8 cellular contexts compared by ENCODE assay signal in genomic region chr2:84971799-84972790, GRCh38. TPM values are rescaled to one million over a fixed set of nuclear protein-coding genes. Genes with fewer than 3 reads are reported as not detected.
DNase-seq lines count a peak whose midpoint lies in the region; ATAC-seq and TF ChIP-seq lines count a peak whose summit lies in the region.

No MANE protein-coding gene starts in this region.

- H3K4me1 ChIP-seq in left lung, result peaks cover 6 to 69% of the 10 kb centered on the region in 2 donors

- H3K9me3 Mint-ChIP-seq in central memory CD8-positive, alpha-beta T cell, result no peaks in the 10 kb centered on the region

- H3K27ac Mint-ChIP-seq in central memory CD8-positive, alpha-beta T cell (ENCODE audit: low read depth), result peak overlapping the region; percentile 97

- DNase-seq in DMS79 treated with DMSO at 0.1 percent for 48 hours (lab: John Stamatoyannopoulos, UW), result peak; percentile 49
- peak; percentile 58 for DNase-seq in KBM-7
- peak; percentile 71 for DNase-seq in activated CD4-positive, CD25-positive, alpha-beta regulatory T cell treated with anti-CD3 and anti-CD28 coated beads, Interleukin-2, amount 50 U/mL, for 72 hours
- peak; percentile 54 to 67 for DNase-seq in central memory CD8-positive, alpha-beta T cell (ENCODE audit: low spot score in 2 of 2)
- DNase-seq in left lung, result peak; percentile 61 to 93
- DNase-seq in stimulated activated CD4-positive, alpha-beta T cell treated with anti-CD3 and anti-CD28 coated beads, Interleukin-4, amount 100 ng/mL, for 24 hours, result peak; percentile 65
- no peak for DNase-seq in NCI-H510A (lab: John Stamatoyannopoulos, UW)

- peaks cover 55% of the 10 kb centered on the region for H3K4me1 Mint-ChIP-seq in central memory CD8-positive, alpha-beta T cell

- H3K27ac ChIP-seq in left lung, result peak overlapping the region; percentile 96 to 98

- no peaks in the 10 kb centered on the region for H3K36me3 ChIP-seq in left lung

- in situ Hi-C loops in KBM-7 (cut with MboI; ENCODE audit: low pct_unique_long_range_greater_than_20kb, low sequenced_read_pairs), result no loop called here

- TF ChIP-seq CTCF in left lung (IDR thresholded peaks at IDR 0.05), result no peak

- peaks cover 29% of the 10 kb centered on the region for H3K36me3 Mint-ChIP-seq in central memory CD8-positive, alpha-beta T cell (ENCODE audit: insufficient read depth)

- peak overlapping the region; percentile 69 to 85 for H3K4me3 ChIP-seq in left lung

- H3K27me3 ChIP-seq in left lung, result no peaks in the 10 kb centered on the region

- peak overlapping the region; percentile 100 for H3K4me3 Mint-ChIP-seq in central memory CD8-positive, alpha-beta T cell

- H3K27me3 Mint-ChIP-seq in central memory CD8-positive, alpha-beta T cell, result no peaks in the 10 kb centered on the region

- ATAC-seq in GM21529 (IDR thresholded peaks at IDR 0.05; ENCODE audit: unreplicated experiment) (peak; percentile 28), left lung (peak; percentile 42)
- peak; percentile 59 for ATAC-seq in central memory CD8-positive, alpha-beta T cell (replicated peaks; ENCODE audit: extremely low read depth, poor library complexity, severe bottlenecking)

- intact Hi-C loops in left lung (cut with DNase I), result no loop called here

- H3K9me3 ChIP-seq in left lung, result no peaks in the 10 kb centered on the region

RNA-seq across cellular contexts. Expression of gene KCMF1, which starts 1.1 kb away (rescaled TPM):
- 10 to 100 TPM; 66.4 to 87.1 TPM for total RNA-seq in left lung
